ENCODE assay signal across 13 cellular contexts in the genomic region with DNA sequence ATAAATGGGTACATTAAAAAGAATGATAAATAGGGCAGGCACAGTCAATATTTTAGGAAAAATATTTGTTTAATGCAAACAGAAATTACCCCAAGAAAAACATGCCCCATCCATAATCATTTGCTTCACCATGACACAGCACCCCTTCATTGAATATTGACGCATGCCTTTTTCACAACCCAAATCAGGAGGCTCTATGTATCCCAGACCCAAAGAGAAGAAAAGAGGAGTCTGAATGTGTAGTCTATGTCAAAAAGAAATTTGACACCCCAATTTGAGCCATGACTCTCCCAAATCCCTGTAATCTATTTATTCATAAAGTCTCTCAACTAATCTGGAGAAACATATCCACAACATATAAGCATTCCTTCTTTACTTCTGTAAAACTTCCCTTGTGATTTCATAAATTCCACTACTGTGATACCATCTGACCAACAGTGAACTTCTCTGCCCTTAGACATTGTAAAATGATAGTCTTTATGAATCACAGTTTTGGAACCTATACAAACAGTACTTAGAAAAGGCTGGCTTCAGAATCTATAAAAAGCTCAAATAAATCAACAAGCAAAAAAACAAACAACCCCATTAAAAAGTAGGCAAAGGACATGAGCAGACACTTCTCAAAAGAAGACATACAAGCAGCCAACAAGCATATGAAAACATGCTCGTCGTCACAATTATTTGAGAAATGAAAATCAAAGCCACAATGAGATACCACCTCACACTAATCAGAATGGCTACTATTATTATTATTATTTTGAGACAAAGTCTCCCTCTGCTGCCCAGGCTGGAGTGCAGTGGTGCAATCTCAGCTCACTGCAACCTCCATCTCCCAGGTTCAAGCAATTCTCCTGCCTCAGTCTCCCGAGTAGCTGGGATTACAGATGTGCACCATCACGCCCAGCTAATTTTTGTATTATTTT. TPM values are rescaled to one million over a fixed set of nuclear protein-coding genes. Genes with fewer than 3 reads are reported as not detected.
A peak's percentile ranks its signal among the peaks of the same experiment; 100 is the strongest.
DNase-seq lines count a peak whose midpoint lies in the region; ATAC-seq and TF ChIP-seq lines count a peak whose summit lies in the region.
"Had no signal": no experiment of that assay in that cellular context is flagged by ENCODE, and none has a peak within 500 bp of the region (broad histone marks: within the 10 kb centered on the region; RNA-seq: fewer than 3 reads in every experiment).

No MANE protein-coding gene starts in this region.

- no peak overlapping the region for H3K4me3 ChIP-seq in fibroblast of pulmonary artery (replicated peaks; ENCODE audit: low read depth, low read length)
- H3K4me3 ChIP-seq: lower lobe of right lung, spleen had no signal

- intact Hi-C loops in activated naive CD4-positive, alpha-beta T cell treated with anti-CD3 and anti-CD28 coated beads for 36 hours (cut with micrococcal nuclease), result no loop called here

- peaks cover 3% of the 10 kb centered on the region for H3K9me3 Mint-ChIP-seq in activated naive CD4-positive, alpha-beta T cell treated with anti-CD3 and anti-CD28 coated beads for 36 hours
- H3K9me3 Mint-ChIP-seq: activated T-helper 17 cell treated with anti-CD3 and anti-CD28 coated beads, Interleukin-2, amount 50 U/mL, for 72 hours had no signal

- H3K36me3 Mint-ChIP-seq in activated naive CD4-positive, alpha-beta T cell treated with anti-CD3 and anti-CD28 coated beads for 36 hours (ENCODE audit: low read depth), result peaks cover 50% of the 10 kb centered on the region

- peak overlapping the region; percentile 33 for H3K27ac Mint-ChIP-seq in activated naive CD4-positive, alpha-beta T cell treated with anti-CD3 and anti-CD28 coated beads for 36 hours
- H3K27ac Mint-ChIP-seq: activated T-helper 17 cell treated with anti-CD3 and anti-CD28 coated beads, Interleukin-2, amount 50 U/mL, for 72 hours; B cell had no signal

- H3K4me1 Mint-ChIP-seq in activated naive CD4-positive, alpha-beta T cell treated with anti-CD3 and anti-CD28 coated beads for 36 hours (ENCODE audit: low read depth), result peaks cover 35% of the 10 kb centered on the region
- H3K4me1 Mint-ChIP-seq: activated T-helper 17 cell treated with anti-CD3 and anti-CD28 coated beads, Interleukin-2, amount 50 U/mL, for 72 hours; B cell had no signal

- CTCF ChIA-PET in activated naive CD4-positive, alpha-beta T cell treated with anti-CD3 and anti-CD28 coated beads for 36 hours (lab: Charles Lee), result interaction anchor here (1.3 kb wide), 1 partner anchor 26 kb away, joined by 3 read pairs; no protein-coding TSS in a partner anchor

- no peaks in the 10 kb centered on the region for H3K27me3 Mint-ChIP-seq in activated naive CD4-positive, alpha-beta T cell treated with anti-CD3 and anti-CD28 coated beads for 36 hours (ENCODE audit: low read depth)
- H3K27me3 Mint-ChIP-seq: activated T-helper 17 cell treated with anti-CD3 and anti-CD28 coated beads, Interleukin-2, amount 50 U/mL, for 72 hours; B cell had no signal

- H3K4me3 Mint-ChIP-seq in activated naive CD4-positive, alpha-beta T cell treated with anti-CD3 and anti-CD28 coated beads for 36 hours, result no peak overlapping the region
- H3K4me3 Mint-ChIP-seq: activated T-helper 17 cell treated with anti-CD3 and anti-CD28 coated beads, Interleukin-2, amount 50 U/mL, for 72 hours; B cell had no signal

- no peak for TF ChIP-seq CTCF in fibroblast of pulmonary artery (IDR thresholded peaks at IDR 0.05; ENCODE audit: low read length, missing control alignments)

- no peak for DNase-seq in activated naive CD4-positive, alpha-beta T cell treated with anti-CD3 and anti-CD28 coated beads for 36 hours
- DNase-seq in activated naive CD4-positive, alpha-beta T cell (lab: John Stamatoyannopoulos, UW), result no peak
- peak; percentile 59 for DNase-seq in fibroblast of pulmonary artery (ENCODE audit: low read depth)
- DNase-seq in smooth muscle cell of the brain vasculature (ENCODE audit: low read depth, low spot score), result peak; percentile 6
- no peak for DNase-seq in NK-92 (lab: John Stamatoyannopoulos, UW; ENCODE audit: unreplicated experiment)
- DNase-seq in NCI-H748 treated with DMSO at 0.1 percent for 48 hours (lab: John Stamatoyannopoulos, UW), result no peak
- DNase-seq: lower lobe of right lung, NCI-H526, spleen had no signal

- peak; percentile 98 for ATAC-seq in SK-N-SH treated with all-trans-retinoic acid at 6 μM for 48 hours
- ATAC-seq in HG03039 (IDR thresholded peaks at IDR 0.05; ENCODE audit: unreplicated experiment), result no peak
- ATAC-seq: activated T-helper 17 cell treated with anti-CD3 and anti-CD28 coated beads, Interleukin-2, amount 50 U/mL, for 72 hours; lower lobe of right lung had no signal

TF ChIP-seq in SK-N-SH treated with all-trans-retinoic acid at 6 μM for 48 hours, 23 proteins besides CTCF, POLR2A, EP300 and RAD21:
- no peak for TF ChIP-seq SNAI2 (CRISPR knock-in tag; IDR thresholded peaks at IDR 0.05)
- peak; percentile 72; the same call in 1 of the 2 replicates for TF ChIP-seq TOX (CRISPR knock-in tag; IDR thresholded peaks at IDR 0.05; ENCODE audit: borderline replicate concordance)
- TF ChIP-seq ISL1 (CRISPR knock-in tag; IDR thresholded peaks at IDR 0.05), result peak; percentile 88
TF ChIP-seq in SK-N-SH treated with all-trans-retinoic acid at 6 μM for 48 hours: peak in this region for 2.

RNA-seq across cellular contexts. Expression of a gene that starts 53.4 kb away (rescaled TPM):
- total RNA-seq in activated naive CD4-positive, alpha-beta T cell treated with anti-CD3 and anti-CD28 coated beads for 36 hours, result 10 to 100 TPM; 63.9 to 64.5 TPM

Comparison
In these comparisons a context has a peak if more than half of its experiments do, and no peak if none do; other contexts are left out.
1. DNase-seq: peak in fibroblast of pulmonary artery (single experiment) and smooth muscle cell of the brain vasculature (single experiment); none in activated naive CD4-positive, alpha-beta T cell treated with anti-CD3 and anti-CD28 coated beads for 36 hours (single experiment), activated naive CD4-positive, alpha-beta T cell (0 of 4), NK-92 (single experiment) and NCI-H748 treated with DMSO at 0.1 percent for 48 hours (single experiment).